ENCODE assay signal across 1 cellular context in the genomic region with DNA sequence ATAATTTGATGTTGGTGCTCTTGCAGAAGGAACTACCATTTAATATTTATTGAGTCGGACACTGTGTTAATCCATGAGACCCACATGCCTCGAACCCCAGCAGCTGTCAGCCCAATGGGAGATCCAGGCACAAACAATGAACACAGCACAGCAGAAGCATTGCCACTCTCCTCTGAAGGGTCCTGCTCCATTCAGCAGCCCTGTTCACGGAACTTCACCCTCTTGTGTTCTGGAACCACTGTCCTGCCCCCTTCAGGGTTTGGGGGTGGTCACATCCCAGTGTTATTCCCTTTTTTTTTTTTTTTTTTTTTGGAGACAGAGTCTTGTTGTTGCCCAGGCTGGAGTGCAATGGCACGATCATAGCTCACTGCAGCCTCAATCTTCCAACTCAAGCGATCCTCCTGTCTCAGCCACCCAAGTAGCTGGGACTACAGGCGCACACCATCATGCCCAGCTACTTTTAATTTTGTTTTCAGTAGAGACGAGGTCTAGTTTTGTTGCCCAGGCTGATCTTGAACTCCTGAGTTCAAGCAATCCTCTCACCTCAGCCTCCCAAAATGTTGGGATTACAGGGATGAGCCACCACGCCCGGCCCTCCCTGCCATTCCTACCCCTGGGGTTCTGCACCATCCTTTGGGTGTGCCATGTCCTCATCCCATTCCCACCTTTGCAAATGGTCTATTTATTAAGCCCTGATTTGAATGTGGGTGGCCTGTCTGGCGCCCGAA.
TF ChIP-seq lines count a peak whose summit lies in the region.

No MANE protein-coding gene starts in this region.

TF ChIP-seq in K562, 482 proteins besides CTCF, POLR2A, EP300 and RAD21 (continued from another document):
- TF ChIP-seq, protein P1, sequence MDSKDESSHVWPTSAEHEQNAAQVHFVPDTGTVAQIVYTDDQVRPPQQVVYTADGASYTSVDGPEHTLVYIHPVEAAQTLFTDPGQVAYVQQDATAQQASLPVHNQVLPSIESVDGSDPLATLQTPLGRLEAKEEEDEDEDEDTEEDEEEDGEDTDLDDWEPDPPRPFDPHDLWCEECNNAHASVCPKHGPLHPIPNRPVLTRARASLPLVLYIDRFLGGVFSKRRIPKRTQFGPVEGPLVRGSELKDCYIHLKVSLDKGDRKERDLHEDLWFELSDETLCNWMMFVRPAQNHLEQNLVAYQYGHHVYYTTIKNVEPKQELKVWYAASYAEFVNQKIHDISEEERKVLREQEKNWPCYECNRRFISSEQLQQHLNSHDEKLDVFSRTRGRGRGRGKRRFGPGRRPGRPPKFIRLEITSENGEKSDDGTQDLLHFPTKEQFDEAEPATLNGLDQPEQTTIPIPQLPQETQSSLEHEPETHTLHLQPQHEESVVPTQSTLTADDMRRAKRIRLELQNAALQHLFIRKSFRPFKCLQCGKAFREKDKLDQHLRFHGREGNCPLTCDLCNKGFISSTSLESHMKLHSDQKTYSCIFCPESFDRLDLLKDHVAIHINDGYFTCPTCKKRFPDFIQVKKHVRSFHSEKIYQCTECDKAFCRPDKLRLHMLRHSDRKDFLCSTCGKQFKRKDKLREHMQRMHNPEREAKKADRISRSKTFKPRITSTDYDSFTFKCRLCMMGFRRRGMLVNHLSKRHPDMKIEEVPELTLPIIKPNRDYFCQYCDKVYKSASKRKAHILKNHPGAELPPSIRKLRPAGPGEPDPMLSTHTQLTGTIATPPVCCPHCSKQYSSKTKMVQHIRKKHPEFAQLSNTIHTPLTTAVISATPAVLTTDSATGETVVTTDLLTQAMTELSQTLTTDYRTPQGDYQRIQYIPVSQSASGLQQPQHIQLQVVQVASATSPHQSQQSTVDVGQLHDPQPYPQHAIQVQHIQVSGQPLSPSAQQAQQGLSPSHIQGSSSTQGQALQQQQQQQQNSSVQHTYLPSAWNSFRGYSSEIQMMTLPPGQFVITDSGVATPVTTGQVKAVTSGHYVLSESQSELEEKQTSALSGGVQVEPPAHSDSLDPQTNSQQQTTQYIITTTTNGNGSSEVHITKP (IDR thresholded peaks at IDR 0.05; ENCODE audit: partially characterized antibody), result no peak
- TF ChIP-seq, protein P2, sequence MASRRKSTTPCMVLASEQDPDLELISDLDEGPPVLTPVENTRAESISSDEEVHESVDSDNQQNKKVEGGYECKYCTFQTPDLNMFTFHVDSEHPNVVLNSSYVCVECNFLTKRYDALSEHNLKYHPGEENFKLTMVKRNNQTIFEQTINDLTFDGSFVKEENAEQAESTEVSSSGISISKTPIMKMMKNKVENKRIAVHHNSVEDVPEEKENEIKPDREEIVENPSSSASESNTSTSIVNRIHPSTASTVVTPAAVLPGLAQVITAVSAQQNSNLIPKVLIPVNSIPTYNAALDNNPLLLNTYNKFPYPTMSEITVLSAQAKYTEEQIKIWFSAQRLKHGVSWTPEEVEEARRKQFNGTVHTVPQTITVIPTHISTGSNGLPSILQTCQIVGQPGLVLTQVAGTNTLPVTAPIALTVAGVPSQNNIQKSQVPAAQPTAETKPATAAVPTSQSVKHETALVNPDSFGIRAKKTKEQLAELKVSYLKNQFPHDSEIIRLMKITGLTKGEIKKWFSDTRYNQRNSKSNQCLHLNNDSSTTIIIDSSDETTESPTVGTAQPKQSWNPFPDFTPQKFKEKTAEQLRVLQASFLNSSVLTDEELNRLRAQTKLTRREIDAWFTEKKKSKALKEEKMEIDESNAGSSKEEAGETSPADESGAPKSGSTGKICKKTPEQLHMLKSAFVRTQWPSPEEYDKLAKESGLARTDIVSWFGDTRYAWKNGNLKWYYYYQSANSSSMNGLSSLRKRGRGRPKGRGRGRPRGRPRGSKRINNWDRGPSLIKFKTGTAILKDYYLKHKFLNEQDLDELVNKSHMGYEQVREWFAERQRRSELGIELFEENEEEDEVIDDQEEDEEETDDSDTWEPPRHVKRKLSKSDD (conservative IDR thresholded peaks at IDR 0.05; ENCODE audit: low read length), result no peak
- TF ChIP-seq, protein P3, sequence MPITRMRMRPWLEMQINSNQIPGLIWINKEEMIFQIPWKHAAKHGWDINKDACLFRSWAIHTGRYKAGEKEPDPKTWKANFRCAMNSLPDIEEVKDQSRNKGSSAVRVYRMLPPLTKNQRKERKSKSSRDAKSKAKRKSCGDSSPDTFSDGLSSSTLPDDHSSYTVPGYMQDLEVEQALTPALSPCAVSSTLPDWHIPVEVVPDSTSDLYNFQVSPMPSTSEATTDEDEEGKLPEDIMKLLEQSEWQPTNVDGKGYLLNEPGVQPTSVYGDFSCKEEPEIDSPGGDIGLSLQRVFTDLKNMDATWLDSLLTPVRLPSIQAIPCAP (CRISPR knock-in tag; IDR thresholded peaks at IDR 0.05; ENCODE audit: borderline replicate concordance), result no peak
- no peak for TF ChIP-seq E2F3 (CRISPR knock-in tag; IDR thresholded peaks at IDR 0.05)
- no peak for TF ChIP-seq EZH2 (IDR thresholded peaks at IDR 0.05; ENCODE audit: borderline replicate concordance, low read depth, low read length)
- no peak for TF ChIP-seq POLR2H (tag; IDR thresholded peaks at IDR 0.05; ENCODE audit: low read depth)
- TF ChIP-seq, protein P4, sequence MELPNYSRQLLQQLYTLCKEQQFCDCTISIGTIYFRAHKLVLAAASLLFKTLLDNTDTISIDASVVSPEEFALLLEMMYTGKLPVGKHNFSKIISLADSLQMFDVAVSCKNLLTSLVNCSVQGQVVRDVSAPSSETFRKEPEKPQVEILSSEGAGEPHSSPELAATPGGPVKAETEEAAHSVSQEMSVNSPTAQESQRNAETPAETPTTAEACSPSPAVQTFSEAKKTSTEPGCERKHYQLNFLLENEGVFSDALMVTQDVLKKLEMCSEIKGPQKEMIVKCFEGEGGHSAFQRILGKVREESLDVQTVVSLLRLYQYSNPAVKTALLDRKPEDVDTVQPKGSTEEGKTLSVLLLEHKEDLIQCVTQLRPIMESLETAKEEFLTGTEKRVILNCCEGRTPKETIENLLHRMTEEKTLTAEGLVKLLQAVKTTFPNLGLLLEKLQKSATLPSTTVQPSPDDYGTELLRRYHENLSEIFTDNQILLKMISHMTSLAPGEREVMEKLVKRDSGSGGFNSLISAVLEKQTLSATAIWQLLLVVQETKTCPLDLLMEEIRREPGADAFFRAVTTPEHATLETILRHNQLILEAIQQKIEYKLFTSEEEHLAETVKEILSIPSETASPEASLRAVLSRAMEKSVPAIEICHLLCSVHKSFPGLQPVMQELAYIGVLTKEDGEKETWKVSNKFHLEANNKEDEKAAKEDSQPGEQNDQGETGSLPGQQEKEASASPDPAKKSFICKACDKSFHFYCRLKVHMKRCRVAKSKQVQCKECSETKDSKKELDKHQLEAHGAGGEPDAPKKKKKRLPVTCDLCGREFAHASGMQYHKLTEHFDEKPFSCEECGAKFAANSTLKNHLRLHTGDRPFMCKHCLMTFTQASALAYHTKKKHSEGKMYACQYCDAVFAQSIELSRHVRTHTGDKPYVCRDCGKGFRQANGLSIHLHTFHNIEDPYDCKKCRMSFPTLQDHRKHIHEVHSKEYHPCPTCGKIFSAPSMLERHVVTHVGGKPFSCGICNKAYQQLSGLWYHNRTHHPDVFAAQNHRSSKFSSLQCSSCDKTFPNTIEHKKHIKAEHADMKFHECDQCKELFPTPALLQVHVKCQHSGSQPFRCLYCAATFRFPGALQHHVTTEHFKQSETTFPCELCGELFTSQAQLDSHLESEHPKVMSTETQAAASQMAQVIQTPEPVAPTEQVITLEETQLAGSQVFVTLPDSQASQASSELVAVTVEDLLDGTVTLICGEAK (IDR thresholded peaks at IDR 0.05), result no peak
- TF ChIP-seq, protein P4 (CRISPR knock-in tag; IDR thresholded peaks at IDR 0.05), result no peak
